In the genomic region with DNA sequence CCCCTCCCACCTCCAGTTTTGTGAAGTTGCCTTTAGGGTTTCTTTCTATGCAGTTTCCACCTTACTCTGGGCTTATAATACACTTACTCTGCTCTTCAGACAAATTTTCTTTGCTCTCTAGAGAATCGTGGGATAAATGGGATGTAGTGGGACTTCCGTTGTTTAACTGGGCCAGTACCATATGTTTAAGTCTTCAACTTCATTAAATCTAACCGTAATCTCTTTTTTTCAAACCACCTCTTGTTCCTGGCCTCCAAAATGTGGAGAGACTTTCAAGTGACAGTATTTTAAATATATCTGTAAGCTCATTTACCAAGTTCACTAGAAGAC, we compare ENCODE assay signal across 8 cellular contexts. TPM values are rescaled to one million over a fixed set of nuclear protein-coding genes. Genes with fewer than 3 reads are reported as not detected.
A peak's percentile ranks its signal among the peaks of the same experiment; 100 is the strongest.
DNase-seq lines count a peak whose midpoint lies in the region; ATAC-seq and TF ChIP-seq lines count a peak whose summit lies in the region.

No MANE protein-coding gene starts in this region.

- in situ Hi-C loops in G401 (cut with HindIII; ENCODE audit: low sequenced_read_pairs), result no loop called here

- peak overlapping the region; percentile 90 for H3K4me3 Mint-ChIP-seq in progenitor cell of endocrine pancreas (ENCODE audit: low read depth)

- H3K9me2 ChIP-seq in PC-3 (replicated peaks; ENCODE audit: low read length), result no peaks in the 10 kb centered on the region

- no peak for ATAC-seq in PC-3

- peak overlapping the region; percentile 96 for H3K9ac ChIP-seq in PC-3 (ENCODE audit: low read length)

- no peaks in the 10 kb centered on the region for H3K9me3 ChIP-seq in PC-3 (ENCODE audit: low read length)

- intact Hi-C loops in PC-3 (cut with micrococcal nuclease), result loop anchor here (5.0 kb wide), 1 partner anchor 45 kb away; no protein-coding TSS in a partner anchor

- H3K27me3 Mint-ChIP-seq in progenitor cell of endocrine pancreas, result no peaks in the 10 kb centered on the region

- H3K9me3 Mint-ChIP-seq in progenitor cell of endocrine pancreas (ENCODE audit: low read depth), result no peaks in the 10 kb centered on the region

- BruUV-seq in PC-3 (replicated peaks; lab: Mats Ljungman, UMichigan), result TSS peak; percentile 56

- peaks cover 19% of the 10 kb centered on the region for H3K36me3 ChIP-seq in PC-3 (ENCODE audit: low read depth, low read length)

- peaks cover 37% of the 10 kb centered on the region for H4K20me1 ChIP-seq in PC-3 (ENCODE audit: low read length)

- H3K4me2 ChIP-seq in PC-3 (ENCODE audit: low read length), result peak overlapping the region; percentile 91

- H3K36me3 Mint-ChIP-seq in progenitor cell of endocrine pancreas (ENCODE audit: insufficient read depth), result peaks cover 1% of the 10 kb centered on the region

- CTCF ChIA-PET in PC-3 (lab: Charles Lee), result no interaction called here

- H3K4me3 ChIP-seq in GM12864 (ENCODE audit: low read depth, low read length), result peak overlapping the region; percentile 88
- H3K4me3 ChIP-seq in PC-3 (ENCODE audit: low read length), result peak overlapping the region; percentile 95
- peak overlapping the region; percentile 92 for H3K4me3 ChIP-seq in epithelial cell of proximal tubule (ENCODE audit: low read depth, low read length)

- TF ChIP-seq CTCF in GM12864 (IDR thresholded peaks at IDR 0.05; ENCODE audit: low read depth, low read length, missing control alignments) (no peak), PC-3 (conservative IDR thresholded peaks at IDR 0.05; ENCODE audit: low read depth, low read length) (no peak), epithelial cell of proximal tubule (conservative IDR thresholded peaks at IDR 0.05; ENCODE audit: low read depth, low read length) (no peak), progenitor cell of endocrine pancreas (IDR thresholded peaks at IDR 0.05; ENCODE audit: unreplicated experiment) (no peak)

- no peak for DNase-seq in GM12864 (ENCODE audit: low read depth)
- DNase-seq in PC-3, result peak; percentile 4
- DNase-seq in epithelial cell of proximal tubule (ENCODE audit: low read depth), result no peak
- no peak for DNase-seq in progenitor cell of endocrine pancreas (ENCODE audit: low spot score, unreplicated experiment)
- DNase-seq in G401 (ENCODE audit: low spot score), result no peak
- DNase-seq in NCI-H128 (lab: John Stamatoyannopoulos, UW; ENCODE audit: unreplicated experiment), result no peak
- no peak for DNase-seq in ureter (ENCODE audit: low spot score)
- no peak for DNase-seq in NCI-H2081 (lab: John Stamatoyannopoulos, UW)

- no peaks in the 10 kb centered on the region for H3K27me3 ChIP-seq in PC-3 (ENCODE audit: low read length)

- POLR2A ChIA-PET in PC-3 (lab: Charles Lee; ENCODE audit: unreplicated experiment), result no interaction called here

- peak overlapping the region; percentile 34; the same call in 1 of the 2 replicates for H2AFZ ChIP-seq in PC-3 (ENCODE audit: low read length)

- H3K27ac Mint-ChIP-seq in progenitor cell of endocrine pancreas, result peak overlapping the region; percentile 94

- peaks cover 30% of the 10 kb centered on the region for H3K4me1 Mint-ChIP-seq in progenitor cell of endocrine pancreas (ENCODE audit: low read depth)

- no peaks in the 10 kb centered on the region for H3F3A ChIP-seq in PC-3 (ENCODE audit: low read length, unreplicated experiment)

- peaks cover 56% of the 10 kb centered on the region for H3K79me2 ChIP-seq in PC-3 (ENCODE audit: low read length)

- H3K27ac ChIP-seq in PC-3 (ENCODE audit: low read length), result peak overlapping the region; percentile 73

- peaks cover 28% of the 10 kb centered on the region for H3K4me1 ChIP-seq in PC-3 (ENCODE audit: insufficient read depth, low read length)

RNA-seq across cellular contexts. Expression of gene IPO5, which starts 23.9 kb away (rescaled TPM):
- total RNA-seq in PC-3 (2014; rRNA removed), result 155 and 181 TPM in 2 replicates
- 105 and 188 TPM in 2 replicates for total RNA-seq in epithelial cell of proximal tubule
- total RNA-seq in progenitor cell of endocrine pancreas, result 202 and 208 TPM in 2 replicates
- total RNA-seq in G401 (2014; rRNA removed; shearing (Covaris generic)), result 181 and 229 TPM in 2 replicates
- total RNA-seq in ureter, result 119 TPM
